1 cellular context compared by ENCODE assay signal in genomic region chr2:231052494-231053451, GRCh38.
TF ChIP-seq lines count a peak whose summit lies in the region.

No MANE protein-coding gene starts in this region.

TF ChIP-seq in HepG2, 621 proteins besides CTCF, POLR2A, EP300 and RAD21 (continued from another document and continues in another):
- no peak; the same call in none of the 2 replicates for TF ChIP-seq TIGD3 (CRISPR knock-in tag; IDR thresholded peaks at IDR 0.05; ENCODE audit: borderline replicate concordance)
- 0 out of 2 replicates have a peak, but pooled peaks have one; percentile 76 for TF ChIP-seq ZNF224 (CRISPR knock-in tag; IDR thresholded peaks at IDR 0.05)
- no peak for TF ChIP-seq NFE2L1 (CRISPR knock-in tag; IDR thresholded peaks at IDR 0.05; ENCODE audit: borderline replicate concordance)
- no peak; the same call in 1 of the 2 replicates for TF ChIP-seq ZNF101 (CRISPR knock-in tag; IDR thresholded peaks at IDR 0.05; ENCODE audit: borderline replicate concordance, low read depth)
- TF ChIP-seq FOXJ3 (CRISPR knock-in tag; IDR thresholded peaks at IDR 0.05; ENCODE audit: borderline replicate concordance), result peak; percentile 79
- peak; percentile 86 for TF ChIP-seq TARDBP (CRISPR knock-in tag; IDR thresholded peaks at IDR 0.05)
- peak; percentile 74 for TF ChIP-seq ZNF891 (CRISPR knock-in tag; IDR thresholded peaks at IDR 0.05)
- no peak for TF ChIP-seq CBX1 (IDR thresholded peaks at IDR 0.05; ENCODE audit: low read depth)
- no peak for TF ChIP-seq NR2F2 (IDR thresholded peaks at IDR 0.05; ENCODE audit: borderline replicate concordance, low read depth)
- no peak for TF ChIP-seq SCMH1 (CRISPR knock-in tag; IDR thresholded peaks at IDR 0.05; ENCODE audit: borderline replicate concordance)
- TF ChIP-seq, protein P1, sequence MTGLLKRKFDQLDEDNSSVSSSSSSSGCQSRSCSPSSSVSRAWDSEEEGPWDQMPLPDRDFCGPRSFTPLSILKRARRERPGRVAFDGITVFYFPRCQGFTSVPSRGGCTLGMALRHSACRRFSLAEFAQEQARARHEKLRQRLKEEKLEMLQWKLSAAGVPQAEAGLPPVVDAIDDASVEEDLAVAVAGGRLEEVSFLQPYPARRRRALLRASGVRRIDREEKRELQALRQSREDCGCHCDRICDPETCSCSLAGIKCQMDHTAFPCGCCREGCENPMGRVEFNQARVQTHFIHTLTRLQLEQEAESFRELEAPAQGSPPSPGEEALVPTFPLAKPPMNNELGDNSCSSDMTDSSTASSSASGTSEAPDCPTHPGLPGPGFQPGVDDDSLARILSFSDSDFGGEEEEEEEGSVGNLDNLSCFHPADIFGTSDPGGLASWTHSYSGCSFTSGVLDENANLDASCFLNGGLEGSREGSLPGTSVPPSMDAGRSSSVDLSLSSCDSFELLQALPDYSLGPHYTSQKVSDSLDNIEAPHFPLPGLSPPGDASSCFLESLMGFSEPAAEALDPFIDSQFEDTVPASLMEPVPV (CRISPR knock-in tag; IDR thresholded peaks at IDR 0.05), result peak; percentile 80; the same call in 1 of the 2 replicates
- peak; percentile 63 for TF ChIP-seq RBM22 (optimal IDR thresholded peaks at IDR 0.05; ENCODE audit: low read length)
- TF ChIP-seq, protein P2, sequence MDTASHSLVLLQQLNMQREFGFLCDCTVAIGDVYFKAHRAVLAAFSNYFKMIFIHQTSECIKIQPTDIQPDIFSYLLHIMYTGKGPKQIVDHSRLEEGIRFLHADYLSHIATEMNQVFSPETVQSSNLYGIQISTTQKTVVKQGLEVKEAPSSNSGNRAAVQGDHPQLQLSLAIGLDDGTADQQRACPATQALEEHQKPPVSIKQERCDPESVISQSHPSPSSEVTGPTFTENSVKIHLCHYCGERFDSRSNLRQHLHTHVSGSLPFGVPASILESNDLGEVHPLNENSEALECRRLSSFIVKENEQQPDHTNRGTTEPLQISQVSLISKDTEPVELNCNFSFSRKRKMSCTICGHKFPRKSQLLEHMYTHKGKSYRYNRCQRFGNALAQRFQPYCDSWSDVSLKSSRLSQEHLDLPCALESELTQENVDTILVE (CRISPR knock-in tag; IDR thresholded peaks at IDR 0.05), result no peak
- TF ChIP-seq SP2 (CRISPR knock-in tag; IDR thresholded peaks at IDR 0.05), result no peak
- no peak for TF ChIP-seq MYNN (CRISPR knock-in tag; IDR thresholded peaks at IDR 0.05; ENCODE audit: low read depth)
- TF ChIP-seq WIZ (CRISPR knock-in tag; IDR thresholded peaks at IDR 0.05), result peak; percentile 54
- TF ChIP-seq, protein P3, sequence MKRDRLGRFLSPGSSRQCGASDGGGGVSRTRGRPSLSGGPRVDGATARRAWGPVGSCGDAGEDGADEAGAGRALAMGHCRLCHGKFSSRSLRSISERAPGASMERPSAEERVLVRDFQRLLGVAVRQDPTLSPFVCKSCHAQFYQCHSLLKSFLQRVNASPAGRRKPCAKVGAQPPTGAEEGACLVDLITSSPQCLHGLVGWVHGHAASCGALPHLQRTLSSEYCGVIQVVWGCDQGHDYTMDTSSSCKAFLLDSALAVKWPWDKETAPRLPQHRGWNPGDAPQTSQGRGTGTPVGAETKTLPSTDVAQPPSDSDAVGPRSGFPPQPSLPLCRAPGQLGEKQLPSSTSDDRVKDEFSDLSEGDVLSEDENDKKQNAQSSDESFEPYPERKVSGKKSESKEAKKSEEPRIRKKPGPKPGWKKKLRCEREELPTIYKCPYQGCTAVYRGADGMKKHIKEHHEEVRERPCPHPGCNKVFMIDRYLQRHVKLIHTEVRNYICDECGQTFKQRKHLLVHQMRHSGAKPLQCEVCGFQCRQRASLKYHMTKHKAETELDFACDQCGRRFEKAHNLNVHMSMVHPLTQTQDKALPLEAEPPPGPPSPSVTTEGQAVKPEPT (CRISPR knock-in tag; IDR thresholded peaks at IDR 0.05; ENCODE audit: low read depth), result peak; percentile 96
- TF ChIP-seq RFXANK (CRISPR knock-in tag; IDR thresholded peaks at IDR 0.05), result peak; percentile 24; the same call in 1 of the 2 replicates
- TF ChIP-seq ZNF567 (CRISPR knock-in tag; IDR thresholded peaks at IDR 0.05; ENCODE audit: borderline replicate concordance), result peak; percentile 92; the same call in 1 of the 2 replicates
- no peak for TF ChIP-seq NONO (IDR thresholded peaks at IDR 0.05)
- 0 out of 2 replicates have a peak, but pooled peaks have one; percentile 45 for TF ChIP-seq NONO (CRISPR knock-in tag; conservative IDR thresholded peaks at IDR 0.05)
- peak; percentile 33; the same call in 1 of the 2 replicates for TF ChIP-seq ZSCAN12 (CRISPR knock-in tag; IDR thresholded peaks at IDR 0.05)
- TF ChIP-seq ZNF780A (CRISPR knock-in tag; IDR thresholded peaks at IDR 0.05), result 0 out of 2 replicates have a peak, but pooled peaks have one; percentile 24
- peak; percentile 18 for TF ChIP-seq TBL1XR1 (IDR thresholded peaks at IDR 0.05; ENCODE audit: borderline replicate concordance, low read length, partially characterized antibody)
- TF ChIP-seq SALL2 (CRISPR knock-in tag; IDR thresholded peaks at IDR 0.05), result no peak; the same call in 1 of the 2 replicates
- peak; percentile 12; the same call in 1 of the 2 replicates for TF ChIP-seq RERE (CRISPR knock-in tag; IDR thresholded peaks at IDR 0.05; ENCODE audit: low read depth)
- TF ChIP-seq PHF21A (CRISPR knock-in tag; IDR thresholded peaks at IDR 0.05), result peak; percentile 92
- no peak for TF ChIP-seq PCBP2 (optimal IDR thresholded peaks at IDR 0.05; ENCODE audit: low read depth, low read length, poor library complexity, severe bottlenecking)
- TF ChIP-seq KLF6 (CRISPR knock-in tag; IDR thresholded peaks at IDR 0.05), result peak; percentile 68; the same call in 1 of the 2 replicates
- TF ChIP-seq MED8 (CRISPR knock-in tag; IDR thresholded peaks at IDR 0.05; ENCODE audit: insufficient replicate concordance), result peak; percentile 24
- peak; percentile 55; the same call in 1 of the 2 replicates for TF ChIP-seq ZBTB26 (CRISPR knock-in tag; IDR thresholded peaks at IDR 0.05; ENCODE audit: borderline replicate concordance)
- 0 out of 2 replicates have a peak, but pooled peaks have one; percentile 40 for TF ChIP-seq GZF1 (CRISPR knock-in tag; IDR thresholded peaks at IDR 0.05)
- TF ChIP-seq CREM (IDR thresholded peaks at IDR 0.05), result no peak
- TF ChIP-seq CREM (CRISPR knock-in tag; IDR thresholded peaks at IDR 0.05), result no peak
- peak; percentile 99 for TF ChIP-seq XRCC5 (optimal IDR thresholded peaks at IDR 0.05; ENCODE audit: low read length)
- peak; percentile 24; the same call in 1 of the 2 replicates for TF ChIP-seq BHLHE40 (IDR thresholded peaks at IDR 0.05; ENCODE audit: low read length)
- no peak for TF ChIP-seq SOX6 (IDR thresholded peaks at IDR 0.05)
- TF ChIP-seq SOX6 (CRISPR knock-in tag; IDR thresholded peaks at IDR 0.05), result peak; percentile 47; the same call in 1 of the 2 replicates
- peak; percentile 40 for TF ChIP-seq PATZ1 (CRISPR knock-in tag; IDR thresholded peaks at IDR 0.05)
- peak; percentile 78; the same call in 1 of the 2 replicates for TF ChIP-seq ZNF737 (CRISPR knock-in tag; IDR thresholded peaks at IDR 0.05; ENCODE audit: borderline replicate concordance)
- no peak for TF ChIP-seq JUND (CRISPR knock-in tag; IDR thresholded peaks at IDR 0.05)
- TF ChIP-seq SMARCC2 (IDR thresholded peaks at IDR 0.05), result no peak
- TF ChIP-seq RBAK (CRISPR knock-in tag; IDR thresholded peaks at IDR 0.05), result no peak
- TF ChIP-seq, protein P4, sequence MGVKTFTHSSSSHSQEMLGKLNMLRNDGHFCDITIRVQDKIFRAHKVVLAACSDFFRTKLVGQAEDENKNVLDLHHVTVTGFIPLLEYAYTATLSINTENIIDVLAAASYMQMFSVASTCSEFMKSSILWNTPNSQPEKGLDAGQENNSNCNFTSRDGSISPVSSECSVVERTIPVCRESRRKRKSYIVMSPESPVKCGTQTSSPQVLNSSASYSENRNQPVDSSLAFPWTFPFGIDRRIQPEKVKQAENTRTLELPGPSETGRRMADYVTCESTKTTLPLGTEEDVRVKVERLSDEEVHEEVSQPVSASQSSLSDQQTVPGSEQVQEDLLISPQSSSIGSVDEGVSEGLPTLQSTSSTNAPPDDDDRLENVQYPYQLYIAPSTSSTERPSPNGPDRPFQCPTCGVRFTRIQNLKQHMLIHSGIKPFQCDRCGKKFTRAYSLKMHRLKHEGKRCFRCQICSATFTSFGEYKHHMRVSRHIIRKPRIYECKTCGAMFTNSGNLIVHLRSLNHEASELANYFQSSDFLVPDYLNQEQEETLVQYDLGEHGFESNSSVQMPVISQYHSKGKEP (CRISPR knock-in tag; IDR thresholded peaks at IDR 0.05), result no peak
- peak; percentile 74; the same call in 1 of the 2 replicates for TF ChIP-seq ZNF33B (CRISPR knock-in tag; IDR thresholded peaks at IDR 0.05)
- no peak; the same call in 1 of the 2 replicates for TF ChIP-seq E2F2 (CRISPR knock-in tag; IDR thresholded peaks at IDR 0.05; ENCODE audit: borderline replicate concordance)
- no peak for TF ChIP-seq SRSF1 (optimal IDR thresholded peaks at IDR 0.05; ENCODE audit: low read depth, low read length)
